ENCODE assay signal across 8 cellular contexts in genomic region chr4:168631241-168632151, GRCh38.
DNase-seq lines count a peak whose midpoint lies in the region; ATAC-seq and TF ChIP-seq lines count a peak whose summit lies in the region.

No MANE protein-coding gene starts in this region.

- H3K27me3 Mint-ChIP-seq in nephron (ENCODE audit: low read depth) = no peaks in the 10 kb centered on the region

- DNase-seq in COLO829 (ENCODE audit: low spot score) = peak; percentile 46
- no peak for DNase-seq in HL-60 (ENCODE audit: low read depth in 1 of 2, low spot score in 1 of 2)
- peak; percentile 80 for DNase-seq in WERI-Rb-1
- DNase-seq in foreskin keratinocyte = peak; percentile 75 to 84
- DNase-seq in activated CD4-positive, CD25-positive, alpha-beta regulatory T cell (lab: John Stamatoyannopoulos, UW) = no peak
- no peak for DNase-seq in NK-92 treated with Interleukin-12 subunit alpha and Interleukin-12 subunit beta, amount 100 ng/mL, for 24 hours (lab: John Stamatoyannopoulos, UW)
- DNase-seq in superior temporal gyrus (ENCODE audit: extremely low spot score) = no peak

- ATAC-seq in foreskin keratinocyte = peak; percentile 87

- peak overlapping the region; percentile 83 to 99 (median 97) for H3K27ac Mint-ChIP-seq in nephron

- peaks cover 17% of the 10 kb centered on the region for H3K4me1 ChIP-seq in foreskin keratinocyte

- H3K27me3 ChIP-seq in HL-60 (ENCODE audit: insufficient read depth, poor library complexity, severe bottlenecking) = peaks cover 45% of the 10 kb centered on the region
- no peaks in the 10 kb centered on the region for H3K27me3 ChIP-seq in WERI-Rb-1 (ENCODE audit: insufficient read depth, low read depth, severe bottlenecking)
- no peaks in the 10 kb centered on the region for H3K27me3 ChIP-seq in foreskin keratinocyte

- no peaks in the 10 kb centered on the region for H3K36me3 Mint-ChIP-seq in nephron (ENCODE audit: low read depth)

- H3K4me1 Mint-ChIP-seq in nephron = peaks cover 56% of the 10 kb centered on the region

- TF ChIP-seq CTCF in HL-60 (IDR thresholded peaks at IDR 0.05; ENCODE audit: insufficient read depth, low read length) = no peak
- TF ChIP-seq CTCF in WERI-Rb-1 (IDR thresholded peaks at IDR 0.05; ENCODE audit: low read depth, low read length) = peak; percentile 60
- TF ChIP-seq CTCF in foreskin keratinocyte (conservative IDR thresholded peaks at IDR 0.05) = peak; percentile 67
- peak; percentile 34 to 54 (median 44) for TF ChIP-seq CTCF in nephron (IDR thresholded peaks at IDR 0.05; ENCODE audit: unreplicated experiment in 3 of 3)

- H3K4me3 Mint-ChIP-seq in nephron = peak overlapping the region; percentile 91 to 98 (median 92)

- no peaks in the 10 kb centered on the region for H3K9me3 Mint-ChIP-seq in nephron

- H3K4me3 ChIP-seq in HL-60 (replicated peaks; ENCODE audit: insufficient read depth, low read length) = peak overlapping the region; percentile 8
- H3K4me3 ChIP-seq in WERI-Rb-1 (ENCODE audit: low read depth, low read length) = peak overlapping the region; percentile 97

- H3K27ac ChIP-seq in HL-60 (replicated peaks) (no peak overlapping the region), WERI-Rb-1 (no peak overlapping the region), foreskin keratinocyte (peak overlapping the region; percentile 93)

- H3K36me3 ChIP-seq in WERI-Rb-1 = no peaks in the 10 kb centered on the region

- H3K9me3 ChIP-seq in WERI-Rb-1 (ENCODE audit: severe bottlenecking) = no peaks in the 10 kb centered on the region

Comparison
In these comparisons a context has a peak if more than half of its experiments do, and no peak if none do; other contexts are left out.
1. DNase-seq: peak in COLO829 (single experiment), WERI-Rb-1 (single experiment) and foreskin keratinocyte (2 of 2); none in HL-60 (0 of 2), activated CD4-positive, CD25-positive, alpha-beta regulatory T cell (0 of 4), NK-92 treated with Interleukin-12 subunit alpha and Interleukin-12 subunit beta, amount 100 ng/mL, for 24 hours (single experiment) and superior temporal gyrus (single experiment).